Comparison of ENCODE assay signal across 9 cellular contexts in genomic region chr17:38427160-38427949, GRCh38. TPM values are rescaled to one million over a fixed set of nuclear protein-coding genes. Genes with fewer than 3 reads are reported as not detected.
A peak's percentile ranks its signal among the peaks of the same experiment; 100 is the strongest.
DNase-seq lines count a peak whose midpoint lies in the region; TF ChIP-seq lines count a peak whose summit lies in the region.
"Had no signal": no experiment of that assay in that cellular context is flagged by ENCODE, and none has a peak within 500 bp of the region (broad histone marks: within the 10 kb centered on the region; RNA-seq: fewer than 3 reads in every experiment).

No MANE protein-coding gene starts in this region.

- H3F3A ChIP-seq in PC-9 (ENCODE audit: insufficient read depth, low read depth), result peaks cover 32% of the 10 kb centered on the region; the same call in 1 of the 2 replicates

- peaks cover 4 to 12% (median 7%) of the 10 kb centered on the region in 4 donors for H3K4me1 Mint-ChIP-seq in CD4-positive, alpha-beta memory T cell
- peaks cover 48% of the 10 kb centered on the region for H3K4me1 Mint-ChIP-seq in endothelial cell (ENCODE audit: unreplicated experiment)

- no peaks in the 10 kb centered on the region for H3K36me3 Mint-ChIP-seq in CD4-positive, alpha-beta memory T cell
- no peaks in the 10 kb centered on the region for H3K36me3 Mint-ChIP-seq in endothelial cell (ENCODE audit: low read depth, unreplicated experiment)

- H3K4me1 ChIP-seq in CD4-positive, alpha-beta memory T cell (ENCODE audit: insufficient read depth, low read length), result peaks cover 10% of the 10 kb centered on the region
- H3K4me1 ChIP-seq in PC-9 (replicated peaks; ENCODE audit: insufficient read depth) (peaks cover 34% of the 10 kb centered on the region), osteoblast (ENCODE audit: insufficient read depth, low read length) (peaks cover 30% of the 10 kb centered on the region)

- peak overlapping the region in 1 of 2 donors; percentile 41 for H3K4me3 ChIP-seq in CD4-positive, alpha-beta memory T cell (ENCODE audit: low read length in 2 of 2)
- peak overlapping the region; percentile 84 for H3K4me3 ChIP-seq in PC-9
- H3K4me3 ChIP-seq in osteoblast (ENCODE audit: insufficient read depth, low read length), result peak overlapping the region; percentile 91

- no peaks in the 10 kb centered on the region for H3K9me3 Mint-ChIP-seq in CD4-positive, alpha-beta memory T cell
- H3K9me3 Mint-ChIP-seq in endothelial cell (ENCODE audit: unreplicated experiment), result no peaks in the 10 kb centered on the region

- TF ChIP-seq CTCF in PC-9 (conservative IDR thresholded peaks at IDR 0.05), result no peak
- TF ChIP-seq CTCF in endothelial cell (IDR thresholded peaks at IDR 0.05; ENCODE audit: unreplicated experiment), result no peak
- no peak for TF ChIP-seq CTCF in osteoblast (IDR thresholded peaks at IDR 0.05; ENCODE audit: extremely low read depth, low read depth, low read length)

- H3K27ac Mint-ChIP-seq in CD4-positive, alpha-beta memory T cell, result peak overlapping the region in 6 of 7 donors; percentile 9 to 89 (median 42)
- H3K27ac Mint-ChIP-seq in endothelial cell (ENCODE audit: unreplicated experiment), result no peak overlapping the region

- peak overlapping the region; percentile 88 for H3K4me2 ChIP-seq in PC-9
- H3K4me2 ChIP-seq in osteoblast (ENCODE audit: insufficient read depth, low read length), result peak overlapping the region; percentile 92

- peaks cover 18 to 24% of the 10 kb centered on the region in 2 donors for H3K27me3 Mint-ChIP-seq in CD4-positive, alpha-beta memory T cell
- H3K27me3 Mint-ChIP-seq in endothelial cell (ENCODE audit: unreplicated experiment), result peaks cover 19% of the 10 kb centered on the region

- CTCF ChIA-PET in CD4-positive, alpha-beta memory T cell (lab: Charles Lee; ENCODE audit: partially characterized antibody), result interaction anchor here (0.8 to 1.5 kb wide), 3 partner anchors 13 to 240 kb away, joined by 3 read pairs; no protein-coding TSS in a partner anchor
- CTCF ChIA-PET in PC-9 (lab: Charles Lee), result interaction anchor here (0.6 to 1.1 kb wide), 3 partner anchors 107 to 236 kb away, joined by 3 to 9 read pairs (median 4); no protein-coding TSS in a partner anchor

- no peak for DNase-seq in CD4-positive, alpha-beta memory T cell
- DNase-seq in PC-9 (no peak), endothelial cell (ENCODE audit: low spot score) (no peak), osteoblast (ENCODE audit: insufficient read length, low spot score, missing footprints) (peak; percentile 80), NCI-H1105 (lab: John Stamatoyannopoulos, UW) (no peak), germinal center (ENCODE audit: low spot score) (no peak), HuH-7 (ENCODE audit: low spot score) (no peak), SHP77 treated with DMSO at 0.1 percent for 48 hours (lab: John Stamatoyannopoulos, UW) (no peak)
- DNase-seq: NCI-H1436 had no signal

- H3K9me2 ChIP-seq in PC-9 (ENCODE audit: insufficient read depth), result no peaks in the 10 kb centered on the region

- BruUV-seq in PC-9 (replicated peaks; lab: Mats Ljungman, UMichigan), result no TSS peak

- H4K20me1 ChIP-seq in PC-9 (ENCODE audit: insufficient read depth) (0 out of 2 replicates have a peak, but pooled peaks cover 3% of the 10 kb centered on the region), osteoblast (ENCODE audit: insufficient read depth, low read length) (peaks cover 29% of the 10 kb centered on the region)

- POLR2A ChIA-PET in CD4-positive, alpha-beta memory T cell (lab: Charles Lee; ENCODE audit: partially characterized antibody), result no interaction called here
- POLR2A ChIA-PET in PC-9 (lab: Charles Lee; ENCODE audit: unreplicated experiment), result interaction anchor here (0.7 kb wide), 1 partner anchor 314 kb away, joined by 4 read pairs; no protein-coding TSS in a partner anchor

- intact Hi-C loops in CD4-positive, alpha-beta memory T cell (cut with micrococcal nuclease), result no loop called here
- intact Hi-C loops in PC-9 (cut with micrococcal nuclease; ENCODE audit: unreplicated experiment), result no loop called here

- peak overlapping the region; percentile 33 to 83 (median 77) for H3K4me3 Mint-ChIP-seq in CD4-positive, alpha-beta memory T cell
- H3K4me3 Mint-ChIP-seq in endothelial cell (ENCODE audit: unreplicated experiment), result peak overlapping the region; percentile 90

- H2AFZ ChIP-seq in PC-9, result peak overlapping the region; percentile 78
- peak overlapping the region; percentile 87 for H2AFZ ChIP-seq in osteoblast (ENCODE audit: low read length)

- H3K9me3 ChIP-seq in CD4-positive, alpha-beta memory T cell (ENCODE audit: control insufficient read depth in 1 of 2, low read length in 2 of 2), result no peaks in the 10 kb centered on the region
- H3K9me3 ChIP-seq in PC-9 (ENCODE audit: insufficient read depth, low read depth), result no peaks in the 10 kb centered on the region
- no peaks in the 10 kb centered on the region for H3K9me3 ChIP-seq in osteoblast (ENCODE audit: low read depth, low read length)

- no peaks in the 10 kb centered on the region for H3K36me3 ChIP-seq in CD4-positive, alpha-beta memory T cell (ENCODE audit: insufficient read depth, low read length)
- H3K36me3 ChIP-seq in PC-9 (ENCODE audit: low read depth), result no peaks in the 10 kb centered on the region
- no peaks in the 10 kb centered on the region for H3K36me3 ChIP-seq in osteoblast (ENCODE audit: insufficient read depth, low read length)

- H3K27me3 ChIP-seq in CD4-positive, alpha-beta memory T cell (ENCODE audit: insufficient read depth, low read length), result peaks cover 5% of the 10 kb centered on the region
- H3K27me3 ChIP-seq in PC-9 (ENCODE audit: insufficient read depth, low read depth) (no peaks in the 10 kb centered on the region), osteoblast (ENCODE audit: insufficient read depth, low read length) (no peaks in the 10 kb centered on the region)

- H3K27ac ChIP-seq in CD4-positive, alpha-beta memory T cell (ENCODE audit: low read depth, low read length), result no peak overlapping the region
- H3K27ac ChIP-seq in PC-9, result no peak overlapping the region
- peak overlapping the region; percentile 84 for H3K27ac ChIP-seq in osteoblast (ENCODE audit: low read depth, low read length)

- H3K79me2 ChIP-seq in PC-9 (ENCODE audit: low read depth), result no peaks in the 10 kb centered on the region
- H3K79me2 ChIP-seq in osteoblast (ENCODE audit: insufficient read depth, low read length), result peaks cover 54% of the 10 kb centered on the region

RNA-seq across cellular contexts. Expression of gene ARHGAP23, which starts 0.9 kb away (rescaled TPM):
- not detected for total RNA-seq in CD4-positive, alpha-beta memory T cell
- polyA plus RNA-seq in CD4-positive, alpha-beta memory T cell, result under 1 TPM; 0.04 to 0.23 TPM
- total RNA-seq in PC-9 (2021) (129 and 137 TPM in 2 replicates), endothelial cell (ENCODE audit: unreplicated experiment) (70.5 TPM), osteoblast (47.0 and 49.8 TPM in 2 replicates)

Comparison
In these comparisons a context has a peak if more than half of its experiments do, and no peak if none do; other contexts are left out.
1. RNA of gene ARHGAP23, which starts 0.9 kb away (total RNA-seq): 129 to 137 TPM in PC-9, 70.5 TPM in endothelial cell (single experiment) and 47.0 to 49.8 TPM in osteoblast; not detected in CD4-positive, alpha-beta memory T cell; every median in the first group is over 10 times any median in the second.